Comparison of ENCODE assay signal across 21 cellular contexts in genomic region chr14:77271113-77271710, GRCh38. TPM values are rescaled to one million over a fixed set of nuclear protein-coding genes. Genes with fewer than 3 reads are reported as not detected.
DNase-seq lines count a peak whose midpoint lies in the region; ATAC-seq, FAIRE-seq and TF ChIP-seq lines count a peak whose summit lies in the region.
"Had no signal": no experiment of that assay in that cellular context is flagged by ENCODE, and none has a peak within 500 bp of the region (broad histone marks: within the 10 kb centered on the region; RNA-seq: fewer than 3 reads in every experiment).

A gene with protein sequence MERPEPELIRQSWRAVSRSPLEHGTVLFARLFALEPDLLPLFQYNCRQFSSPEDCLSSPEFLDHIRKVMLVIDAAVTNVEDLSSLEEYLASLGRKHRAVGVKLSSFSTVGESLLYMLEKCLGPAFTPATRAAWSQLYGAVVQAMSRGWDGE (minus strand): TSS chr14:77271206. CDS start chr14:77270937, 269 bp downstream.

- no peak within 1 kb of the TSS for H3K23ac ChIP-seq in H1 (ENCODE audit: insufficient read length)

- peaks cover 58% of the 10 kb centered on the region for H3K27me3 Mint-ChIP-seq in type B pancreatic cell

- peak within 1 kb of the TSS in 1 of 4 experiments; percentile 34; a peak in 1 of 7 replicates for H3K9ac ChIP-seq in H1 (replicated peaks in 1 of 4; ENCODE audit: extremely low read depth in 1 of 4, low read depth in 3 of 4, low read length in 3 of 4)

- H3K27me3 ChIP-seq in left ventricle myocardium inferior (ENCODE audit: low read depth) (peaks cover 72% of the 10 kb centered on the region), H1 (replicated peaks in 1 of 4; ENCODE audit: control insufficient read depth in 3 of 4, extremely low read depth in 1 of 4, insufficient read depth in 3 of 4, low read length in 3 of 4) (peaks cover 15 to 49% (median 41%) of the 10 kb centered on the region in 4 experiments), stomach (peaks cover 8 to 67% (median 32%) of the 10 kb centered on the region in 3 donors)
- H3K27me3 ChIP-seq in effector memory CD4-positive, alpha-beta T cell (replicated peaks; ENCODE audit: control insufficient read depth, insufficient read depth, low read length, poor library complexity, severe bottlenecking) = no peaks in the 10 kb centered on the region

- TF ChIP-seq RAD21 in H1 (IDR thresholded peaks at IDR 0.05 in 1 of 2, conservative IDR thresholded peaks at IDR 0.05 in 1 of 2; ENCODE audit: low read depth in 2 of 2, low read length in 2 of 2) = peak in 1 of 2 experiments; percentile 7; a peak in 1 of 4 replicates

- no peak within 1 kb of the TSS for H3K14ac ChIP-seq in H1 (ENCODE audit: insufficient read length)

- no peak within 1 kb of the TSS for H4K5ac ChIP-seq in H1 (ENCODE audit: insufficient read length, low read depth, low read length)

- H4K91ac ChIP-seq in H1 (replicated peaks; ENCODE audit: insufficient read length, low read length) = no peak within 1 kb of the TSS

- peak within 1 kb of the TSS; percentile 71 to 82 for H3K4me2 ChIP-seq in H1 (ENCODE audit: insufficient read depth in 1 of 2, low read depth in 2 of 2, low read length in 2 of 2)

- H3K27ac ChIP-seq in left ventricle myocardium inferior (replicated peaks) (no peak within 1 kb of the TSS), H1 (ENCODE audit: low read depth, low read length) (no peak within 1 kb of the TSS), mesodermal cell (ENCODE audit: low read depth, low read length, severe bottlenecking) (no peak within 1 kb of the TSS), substantia nigra (ENCODE audit: low read depth, low read length, poor library complexity, severe bottlenecking) (no peak within 1 kb of the TSS), stomach (no peak within 1 kb of the TSS)
- H3K27ac ChIP-seq in effector memory CD4-positive, alpha-beta T cell (ENCODE audit: insufficient read depth, low read length, poor library complexity, severe bottlenecking) = no peak within 1 kb of the TSS
- H3K27ac ChIP-seq: transverse colon had no signal

- peaks cover 0 to 1% of the 10 kb centered on the region in 2 experiments for H4K20me1 ChIP-seq in H1 (replicated peaks in 1 of 2; ENCODE audit: control insufficient read depth in 1 of 2, insufficient read depth in 2 of 2, low read length in 2 of 2)

- H3K36me3 ChIP-seq in left ventricle myocardium inferior = peaks cover 1% of the 10 kb centered on the region
- H3K36me3 ChIP-seq in H1 (ENCODE audit: control insufficient read depth in 2 of 4, insufficient read depth in 4 of 4, low read length in 3 of 4) = 0 out of 8 replicates have a peak, but pooled peaks cover 0 to 5% (median 0%) of the 10 kb centered on the region in 4 experiments
- no peaks in the 10 kb centered on the region for H3K36me3 ChIP-seq in mesodermal cell (ENCODE audit: control insufficient read depth, insufficient read depth, low read length)
- peaks cover 0 to 18% (median 2%) of the 10 kb centered on the region in 4 donors for H3K36me3 ChIP-seq in stomach
- no peaks in the 10 kb centered on the region for H3K36me3 ChIP-seq in effector memory CD4-positive, alpha-beta T cell (ENCODE audit: control insufficient read depth, insufficient read depth, low read length)
- H3K36me3 ChIP-seq: transverse colon had no signal

- H3K18ac ChIP-seq in H1 (ENCODE audit: extremely low read depth, low read length) = no peak within 1 kb of the TSS; the same call in none of the 2 replicates

- CTCF ChIA-PET in H1 (lab: Charles Lee; ENCODE audit: partially characterized antibody) = interaction anchor here (0.7 to 5.8 kb wide), 3 partner anchors 27 to 139 kb away, joined by 3 to 25 read pairs (median 3); no protein-coding TSS in a partner anchor

- no peaks in the 10 kb centered on the region for H3K79me2 ChIP-seq in H1 (ENCODE audit: control insufficient read depth in 1 of 2, insufficient read depth in 2 of 2, low read length in 2 of 2)

- H3K36me3 Mint-ChIP-seq in type B pancreatic cell = peaks cover 3% of the 10 kb centered on the region
- H3K36me3 Mint-ChIP-seq: activated naive CD8-positive, alpha-beta T cell treated with anti-CD3 and anti-CD28 coated beads for 36 hours had no signal

- no peak within 1 kb of the TSS for H3K27ac Mint-ChIP-seq in type B pancreatic cell
- H3K27ac Mint-ChIP-seq: activated CD4-positive, alpha-beta T cell treated with anti-CD3 and anti-CD28 coated beads, Interleukin-2, amount 10 ng/mL, durations not matched to agents 7 days and 5 days; activated naive CD8-positive, alpha-beta T cell treated with anti-CD3 and anti-CD28 coated beads for 36 hours had no signal

- H4K8ac ChIP-seq in H1 (ENCODE audit: extremely low read depth, insufficient read depth, low read length) = peak within 1 kb of the TSS; percentile 85

- no peak within 1 kb of the TSS for H2BK12ac ChIP-seq in H1 (ENCODE audit: low read depth, low read length)

- H2BK15ac ChIP-seq in H1 (ENCODE audit: low read length) = no peak within 1 kb of the TSS

- H3K4me3 Mint-ChIP-seq in type B pancreatic cell = peak within 1 kb of the TSS; percentile 66
- H3K4me3 Mint-ChIP-seq: activated CD4-positive, alpha-beta T cell treated with anti-CD3 and anti-CD28 coated beads, Interleukin-2, amount 10 ng/mL, durations not matched to agents 7 days and 5 days; activated naive CD8-positive, alpha-beta T cell treated with anti-CD3 and anti-CD28 coated beads for 36 hours had no signal

- TF ChIP-seq POLR2A in H1 (IDR thresholded peaks at IDR 0.05; ENCODE audit: control extremely low read depth in 1 of 2, low read depth in 2 of 2, low read length in 2 of 2) (no peak), stomach (IDR thresholded peaks at IDR 0.05) (no peak)

- no peak for FAIRE-seq in H1 (lab: Jason Lieb, UNC)
- FAIRE-seq: HTR-8/SVneo had no signal

- no peak within 1 kb of the TSS for H2BK20ac ChIP-seq in H1 (ENCODE audit: low read length)

- DNase-seq in left ventricle myocardium inferior (no peak), left cardiac atrium (no peak), H1 (ENCODE audit: low read depth in 1 of 2, low spot score in 2 of 2) (peak in 1 of 2 experiments; percentile 62), type B pancreatic cell (ENCODE audit: extremely low spot score, unreplicated experiment) (no peak), substantia nigra (lab: John Stamatoyannopoulos, UW) (no peak), stomach (no peak)
- no peak for DNase-seq in effector memory CD4-positive, alpha-beta T cell
- DNase-seq: activated CD4-positive, alpha-beta T cell treated with anti-CD3 and anti-CD28 coated beads, Interleukin-2, amount 10 ng/mL, durations not matched to agents 7 days and 5 days; activated naive CD8-positive, alpha-beta T cell treated with anti-CD3 and anti-CD28 coated beads for 36 hours; activated T-cell treated with anti-CD3 and anti-CD28 coated beads, Interleukin-2, amount 50 U/mL, for 1 hour; cerebellar nuclear complex; DMS 273 treated with DMSO at 0.1 percent for 48 hours; SHP77; stimulated activated CD4-positive, alpha-beta T cell treated with anti-CD3 and anti-CD28 coated beads, Interleukin-4, amount 100 ng/mL, for 1 hour; T-helper 2 cell; transverse colon had no signal

- H3K4me1 Mint-ChIP-seq in type B pancreatic cell (ENCODE audit: unreplicated experiment) = no peaks in the 10 kb centered on the region
- H3K4me1 Mint-ChIP-seq: activated naive CD8-positive, alpha-beta T cell treated with anti-CD3 and anti-CD28 coated beads for 36 hours had no signal

- no peak for ATAC-seq in left cardiac atrium
- ATAC-seq: sciatic nerve had no signal

- no peak within 1 kb of the TSS for H3K56ac ChIP-seq in H1 (replicated peaks; ENCODE audit: insufficient read length, low read depth, low read length)

- peaks cover 5% of the 10 kb centered on the region for H3K9me3 Mint-ChIP-seq in type B pancreatic cell

- peak within 1 kb of the TSS; percentile 47; the same call in 1 of the 2 replicates for H2AFZ ChIP-seq in H1 (ENCODE audit: low read length)

- TF ChIP-seq CTCF in left ventricle myocardium inferior (IDR thresholded peaks at IDR 0.05; ENCODE audit: borderline replicate concordance) = no peak
- TF ChIP-seq CTCF in H1 (IDR thresholded peaks at IDR 0.05; ENCODE audit: control extremely low read depth in 1 of 3, insufficient read depth in 1 of 3, low read depth in 1 of 3, low read length in 3 of 3) = no peak
- TF ChIP-seq CTCF in type B pancreatic cell (conservative IDR thresholded peaks at IDR 0.05) = no peak
- no peak for TF ChIP-seq CTCF in stomach (IDR thresholded peaks at IDR 0.05)

- WGBS in H1 (ENCODE audit: extremely low coverage in 1 of 2, insufficient coverage in 1 of 2, insufficient read length in 1 of 2, insufficient replicate concordance in 2 of 2, low coverage in 1 of 2, low lambda C conversion rate in 2 of 2, missing lambda C conversion rate in 1 of 2), 2 experiments = 22% methylated on average over 30 of the region's 38 CpGs; no CpG with 5 or more reads in 1 of the 2 experiments
- 15 to 18% methylated on average over 28 to 36 of the region's 38 CpGs for WGBS in mesodermal cell (ENCODE audit: insufficient coverage in 2 of 2), 2 experiments
- WGBS in stomach, 5 donors = 15 to 49% (median 18%) methylated on average over 9 to 38 of the region's 38 CpGs

- H3K4ac ChIP-seq in H1 (replicated peaks; ENCODE audit: insufficient read length, low read depth, low read length) = no peak within 1 kb of the TSS

- H2BK120ac ChIP-seq in H1 (replicated peaks; ENCODE audit: low read depth, low read length) = no peak within 1 kb of the TSS

- peaks cover 11% of the 10 kb centered on the region for H3K4me1 ChIP-seq in left ventricle myocardium inferior
- H3K4me1 ChIP-seq in H1 (replicated peaks in 1 of 4; ENCODE audit: control insufficient read depth in 3 of 4, insufficient read depth in 4 of 4, low read length in 3 of 4) = peaks cover 0 to 9% (median 5%) of the 10 kb centered on the region in 4 experiments; a peak in 3 of 7 replicates
- no peaks in the 10 kb centered on the region for H3K4me1 ChIP-seq in mesodermal cell (ENCODE audit: control insufficient read depth, insufficient read depth, low read length, poor library complexity, severe bottlenecking)
- H3K4me1 ChIP-seq in stomach = peaks cover 0 to 17% (median 9%) of the 10 kb centered on the region in 4 donors
- no peaks in the 10 kb centered on the region for H3K4me1 ChIP-seq in effector memory CD4-positive, alpha-beta T cell (ENCODE audit: control insufficient read depth, insufficient read depth, low read length, poor library complexity, severe bottlenecking)

- no peak within 1 kb of the TSS for H2BK5ac ChIP-seq in H1 (ENCODE audit: low read depth, low read length)

- intact Hi-C loops in left ventricle myocardium inferior (cut with micrococcal nuclease) = no loop called here
- intact Hi-C loops in left cardiac atrium (cut with DNase I) = no loop called here
- intact Hi-C loops in stomach (cut with DNase I; ENCODE audit: low total_unique reads) = no loop called here

- H3K23me2 ChIP-seq in H1 (ENCODE audit: low read depth, low read length) = peaks cover 5% of the 10 kb centered on the region; the same call in 1 of the 2 replicates

- H2AK5ac ChIP-seq in H1 (ENCODE audit: low read depth, low read length) = no peak within 1 kb of the TSS

- H3K9me3 ChIP-seq in left ventricle myocardium inferior (replicated peaks) (peaks cover 15% of the 10 kb centered on the region), H1 (ENCODE audit: insufficient read depth in 2 of 2, low read depth in 1 of 2, low read length in 1 of 2) (no peaks in the 10 kb centered on the region), mesodermal cell (ENCODE audit: control insufficient read depth, low read length) (no peaks in the 10 kb centered on the region), stomach (peaks cover 0 to 23% (median 17%) of the 10 kb centered on the region in 4 donors)
- H3K9me3 ChIP-seq in effector memory CD4-positive, alpha-beta T cell (ENCODE audit: control insufficient read depth, low read length) = no peaks in the 10 kb centered on the region

- TF ChIP-seq EP300 in H1 (IDR thresholded peaks at IDR 0.05; ENCODE audit: borderline replicate concordance in 1 of 2, low read depth in 2 of 2, low read length in 2 of 2) = no peak
- no peak for TF ChIP-seq EP300 in stomach (IDR thresholded peaks at IDR 0.05)

- POLR2A ChIA-PET in H1 (lab: Charles Lee; ENCODE audit: partially characterized antibody) = no interaction called here

- no peaks in the 10 kb centered on the region for H3K79me1 ChIP-seq in H1 (ENCODE audit: low read depth, low read length)

- peak within 1 kb of the TSS; percentile 25 for H3K4me3 ChIP-seq in left ventricle myocardium inferior
- peak within 1 kb of the TSS; percentile 17 to 59 (median 40) for H3K4me3 ChIP-seq in H1 (ENCODE audit: extremely low read depth in 1 of 4, insufficient read depth in 2 of 4, low read depth in 3 of 4, low read length in 4 of 4)
- peak within 1 kb of the TSS; percentile 22 for H3K4me3 ChIP-seq in mesodermal cell (ENCODE audit: extremely low read depth, insufficient read depth, low read length, poor library complexity, severe bottlenecking)
- H3K4me3 ChIP-seq in stomach = peak within 1 kb of the TSS in 1 of 4 donors; percentile 6
- H3K4me3 ChIP-seq in effector memory CD4-positive, alpha-beta T cell (ENCODE audit: insufficient read depth, low read depth, low read length, poor library complexity, severe bottlenecking) = no peak within 1 kb of the TSS
- H3K4me3 ChIP-seq: transverse colon had no signal

RNA-seq across cellular contexts. Expression of the gene that starts here (rescaled TPM):
- total RNA-seq in left ventricle myocardium inferior (not detected), left cardiac atrium (not detected), type B pancreatic cell (ENCODE audit: low replicate concordance) (not detected in 2 replicates), stomach (10 to 100 TPM in 1 of 5 donors, 1 to 10 TPM in 2, under 1 TPM in 1, not detected in 1; 0.18 to 47.2 (median 5.6) TPM)
- 0.30 and 0.55 TPM in 2 replicates for total RNA-seq in H1 (2021; fragmentation: NEBNext Ultra II Directional; extraction: Animal tissue kit (Norgen Biotek cat#: 25700))
- polyA plus RNA-seq in H1 (2011; rRNA removed) (0.60 and 0.78 TPM in 2 replicates), stomach (under 1 TPM in 1 of 3 donors, not detected in 2; 0.53 TPM)
- polyA plus RNA-seq in H1 (2011; cell fraction: cytosol; rRNA removed) = 0.41 TPM
- 0.78 TPM for polyA plus RNA-seq in H1 (2011; cell fraction: nucleus; rRNA removed)
- polyA plus RNA-seq in H1 (2012, experiment 1 of 2) = 0.30 to 0.57 TPM (median 0.43 TPM) in 4 replicates
- polyA plus RNA-seq in H1 (2012, experiment 2 of 2) = 0.50 TPM
- 0.32 TPM for polyA plus RNA-seq in H1 (2013, experiment 1 of 2)
- 0.26 TPM for polyA plus RNA-seq in H1 (2013, experiment 2 of 2)
- 0.07 and 0.32 TPM in 2 replicates for polyA minus RNA-seq in H1 (2011; rRNA and poly(A)+ RNA removed)
- not detected for polyA minus RNA-seq in H1 (2011; cell fraction: cytosol; rRNA and poly(A)+ RNA removed)
- polyA minus RNA-seq in H1 (2011; cell fraction: nucleus; rRNA and poly(A)+ RNA removed) = not detected
- polyA plus RNA-seq in mesodermal cell (2013, experiment 1 of 2) = not detected
- polyA plus RNA-seq in mesodermal cell (2013, experiment 2 of 2) = not detected
- total RNA-seq: activated CD4-positive, alpha-beta T cell treated with anti-CD3 and anti-CD28 coated beads, Interleukin-2, amount 10 ng/mL, durations not matched to agents 7 days and 5 days; activated naive CD8-positive, alpha-beta T cell treated with anti-CD3 and anti-CD28 coated beads for 36 hours; H4; myocyte; sciatic nerve had no signal
